ENCODE assay signal across 17 cellular contexts in the genomic region with DNA sequence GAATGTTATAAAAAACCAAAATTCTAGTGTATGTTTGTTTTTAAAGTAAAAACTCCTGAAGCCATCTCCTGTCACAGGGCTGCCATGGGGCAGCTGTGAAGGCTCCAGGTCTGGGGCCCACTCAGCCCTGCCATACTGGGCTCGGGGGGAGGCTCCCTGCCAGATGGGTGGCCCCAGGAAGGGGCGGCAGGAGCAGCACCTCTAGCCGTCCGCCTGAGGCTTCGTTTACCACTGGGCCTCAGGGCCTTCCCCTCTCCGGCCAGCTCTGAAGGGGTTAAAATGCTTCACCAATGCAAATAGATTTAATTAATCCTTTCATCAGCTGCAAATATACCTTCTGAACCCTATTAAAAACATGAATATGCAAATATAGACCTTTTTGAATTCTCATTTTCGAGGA.
DNase-seq lines count a peak whose midpoint lies in the region; ATAC-seq and TF ChIP-seq lines count a peak whose summit lies in the region.
"Had no signal": no experiment of that assay in that cellular context is flagged by ENCODE, and none has a peak within 500 bp of the region (broad histone marks: within the 10 kb centered on the region; RNA-seq: fewer than 3 reads in every experiment).

No MANE protein-coding gene starts in this region.

- H3K36me3 ChIP-seq in spleen (peaks cover 0 to 6% (median 2%) of the 10 kb centered on the region in 6 donors), aorta (ENCODE audit: control insufficient read depth in 1 of 2, insufficient read depth in 2 of 2, low read length in 1 of 2) (no peaks in the 10 kb centered on the region), A673 (ENCODE audit: insufficient read depth, low read length, poor library complexity, severe bottlenecking) (no peaks in the 10 kb centered on the region)
- H3K36me3 ChIP-seq: BE2C, HAP-1 had no signal

- intact Hi-C loops in spleen (cut with DNase I; ENCODE audit: low total_unique reads) = no loop called here
- intact Hi-C loops in aorta (cut with DNase I) = no loop called here
- intact Hi-C loops in A673 (cut with micrococcal nuclease; ENCODE audit: unreplicated experiment) = no loop called here

- TF ChIP-seq CTCF in spleen (IDR thresholded peaks at IDR 0.05 in 8 of 11, conservative IDR thresholded peaks at IDR 0.05 in 3 of 11) (no peak), A673 (conservative IDR thresholded peaks at IDR 0.05; ENCODE audit: low read depth, low read length) (no peak)

- ATAC-seq in activated naive CD4-positive, alpha-beta T cell treated with anti-CD3 and anti-CD28 coated beads, Interleukin-2, amount 50 U/mL, for 72 hours = no peak
- ATAC-seq in aorta (ENCODE audit: low FRiP score) (no peak), HG02973 (IDR thresholded peaks at IDR 0.05; ENCODE audit: unreplicated experiment) (no peak)
- ATAC-seq: CD8-positive, alpha-beta T cell had no signal

- H3K4me3 Mint-ChIP-seq in activated naive CD4-positive, alpha-beta T cell treated with anti-CD3 and anti-CD28 coated beads, Interleukin-2, amount 50 U/mL, for 24 hours = no peak overlapping the region
- H3K4me3 Mint-ChIP-seq: CD8-positive, alpha-beta T cell had no signal

- no peaks in the 10 kb centered on the region for H3K9me3 ChIP-seq in spleen
- peaks cover 1% of the 10 kb centered on the region for H3K9me3 ChIP-seq in aorta (ENCODE audit: control insufficient read depth, low read length)
- no peaks in the 10 kb centered on the region for H3K9me3 ChIP-seq in A673 (ENCODE audit: low read depth, low read length, poor library complexity, severe bottlenecking)
- H3K9me3 ChIP-seq: BE2C, HAP-1 had no signal

- H3K27me3 Mint-ChIP-seq in activated naive CD4-positive, alpha-beta T cell treated with anti-CD3 and anti-CD28 coated beads, Interleukin-2, amount 50 U/mL, for 24 hours = no peaks in the 10 kb centered on the region

- BruUV-seq in A673 (replicated peaks; lab: Mats Ljungman, UMichigan) = no TSS peak

- no peaks in the 10 kb centered on the region for H3K36me3 Mint-ChIP-seq in activated naive CD4-positive, alpha-beta T cell treated with anti-CD3 and anti-CD28 coated beads, Interleukin-2, amount 50 U/mL, for 24 hours
- H3K36me3 Mint-ChIP-seq in activated naive CD4-positive, alpha-beta T cell treated with anti-CD3 and anti-CD28 coated beads, Interleukin-2, amount 50 U/mL, for 72 hours = no peaks in the 10 kb centered on the region

- H3K27me3 ChIP-seq in spleen (replicated peaks in 1 of 7) (no peaks in the 10 kb centered on the region), aorta (ENCODE audit: control insufficient read depth in 1 of 2, insufficient read depth in 2 of 2, low read length in 1 of 2) (no peaks in the 10 kb centered on the region), A673 (replicated peaks; ENCODE audit: insufficient read depth, low read depth, low read length, poor library complexity) (no peaks in the 10 kb centered on the region)
- H3K27me3 ChIP-seq: BE2C had no signal

- 83 to 91% (median 89%) methylated on average over 7 of the region's 7 CpGs for WGBS in spleen, 5 donors
- 90 to 96% methylated on average over 7 of the region's 7 CpGs for WGBS in aorta, 2 donors

- H3K4me3 ChIP-seq in spleen = no peak overlapping the region
- H3K4me3 ChIP-seq in aorta (ENCODE audit: low read length in 2 of 2) = no peak overlapping the region
- no peak overlapping the region for H3K4me3 ChIP-seq in A673 (ENCODE audit: low read depth, low read length, poor library complexity, severe bottlenecking)
- H3K4me3 ChIP-seq: HAP-1 had no signal

- POLR2A ChIA-PET in A673 (lab: Charles Lee; ENCODE audit: low non-redundant PET) = no interaction called here

- H3K4me1 ChIP-seq in spleen (peaks cover 0 to 8% (median 0%) of the 10 kb centered on the region in 6 donors), aorta (ENCODE audit: control insufficient read depth in 1 of 2, insufficient read depth in 2 of 2, low read length in 2 of 2) (no peaks in the 10 kb centered on the region), A673 (ENCODE audit: insufficient read depth, low read length, poor library complexity, severe bottlenecking) (peaks cover 19% of the 10 kb centered on the region)
- H3K4me1 ChIP-seq: HAP-1 had no signal

- H3K27ac Mint-ChIP-seq in activated naive CD4-positive, alpha-beta T cell treated with anti-CD3 and anti-CD28 coated beads, Interleukin-2, amount 50 U/mL, for 24 hours = peak overlapping the region; percentile 35
- no peak overlapping the region for H3K27ac Mint-ChIP-seq in activated naive CD4-positive, alpha-beta T cell treated with anti-CD3 and anti-CD28 coated beads, Interleukin-2, amount 50 U/mL, for 72 hours
- H3K27ac Mint-ChIP-seq: CD8-positive, alpha-beta T cell had no signal

- no peaks in the 10 kb centered on the region for H3K9me3 Mint-ChIP-seq in activated naive CD4-positive, alpha-beta T cell treated with anti-CD3 and anti-CD28 coated beads, Interleukin-2, amount 50 U/mL, for 24 hours
- H3K9me3 Mint-ChIP-seq in activated naive CD4-positive, alpha-beta T cell treated with anti-CD3 and anti-CD28 coated beads, Interleukin-2, amount 50 U/mL, for 72 hours = no peaks in the 10 kb centered on the region
- H3K9me3 Mint-ChIP-seq: CD8-positive, alpha-beta T cell had no signal

- H3K4me1 Mint-ChIP-seq in activated naive CD4-positive, alpha-beta T cell treated with anti-CD3 and anti-CD28 coated beads, Interleukin-2, amount 50 U/mL, for 24 hours = no peaks in the 10 kb centered on the region

- DNase-seq in activated naive CD4-positive, alpha-beta T cell treated with anti-CD3 and anti-CD28 coated beads, Interleukin-2, amount 50 U/mL, for 72 hours (ENCODE audit: low spot score in 2 of 2) = no peak
- peak; percentile 69 for DNase-seq in mesenteric fat pad (ENCODE audit: low spot score)
- peak; percentile 53 for DNase-seq in spleen
- peak; percentile 42 to 61 for DNase-seq in aorta
- no peak for DNase-seq in A673 (ENCODE audit: low spot score)
- DNase-seq: BE2C, COR-L47, DMS153, DMS79 treated with DMSO at 0.1 percent for 48 hours, EL, GOT3 had no signal

- no peak for TF ChIP-seq POLR2A in spleen (IDR thresholded peaks at IDR 0.05)

- no peak overlapping the region for H3K27ac ChIP-seq in spleen
- H3K27ac ChIP-seq in aorta (ENCODE audit: low read depth in 1 of 2, low read length in 2 of 2) = no peak overlapping the region
- no peak overlapping the region for H3K27ac ChIP-seq in A673 (ENCODE audit: low read depth, low read length, poor library complexity, severe bottlenecking)
- H3K27ac ChIP-seq: C4-2B, HL-60 had no signal

- CTCF ChIA-PET in A673 (lab: Charles Lee) = no interaction called here

Comparison
In these comparisons a context has a peak if more than half of its experiments do, and no peak if none do; other contexts are left out.
1. DNase-seq: peak in mesenteric fat pad (single experiment), spleen (single experiment) and aorta (2 of 2); none in activated naive CD4-positive, alpha-beta T cell treated with anti-CD3 and anti-CD28 coated beads, Interleukin-2, amount 50 U/mL, for 72 hours (0 of 2) and A673 (single experiment).